ENCODE assay signal across 18 cellular contexts in genomic region chr2:100584811-100585210, GRCh38.
"Had no signal": no experiment of that assay in that cellular context is flagged by ENCODE, and none has a peak within 500 bp of the region (broad histone marks: within the 10 kb centered on the region; RNA-seq: fewer than 3 reads in every experiment).

No MANE protein-coding gene starts in this region.

- H3K27ac ChIP-seq: cardiac muscle cell, lower lobe of right lung, upper lobe of right lung had no signal

- ATAC-seq: lower lobe of right lung, sciatic nerve, upper lobe of right lung had no signal

- DNase-seq: activated CD4-positive, alpha-beta T cell treated with anti-CD3 and anti-CD28 coated beads, Interleukin-2, amount 10 ng/mL, durations not matched to agents 24 days and 14 days; activated CD4-positive, CD25-positive, alpha-beta regulatory T cell; activated naive CD8-positive, alpha-beta T cell treated with anti-CD3 and anti-CD28 coated beads, Interleukin-2, amount 10 ng/mL, durations not matched to agents 7 days and 5 days; amygdala; erythroblast; foreskin melanocyte; glutamatergic neuron; hippocampal formation; lower lobe of right lung; nephron progenitor cell; nucleus accumbens; stimulated activated CD4-positive, alpha-beta T cell treated with anti-CD3 and anti-CD28 coated beads, Interleukin-4, amount 100 ng/mL, for 4 hours; SW 1271 had no signal

- H3K27me3 Mint-ChIP-seq: activated naive CD8-positive, alpha-beta T cell treated with anti-CD3 and anti-CD28 coated beads, Interleukin-2, amount 10 ng/mL, durations not matched to agents 7 days and 5 days had no signal

- FAIRE-seq: keratinocyte, TTC549 had no signal

- H3K4me3 Mint-ChIP-seq: activated CD4-positive, alpha-beta T cell treated with anti-CD3 and anti-CD28 coated beads, Interleukin-2, amount 10 ng/mL, durations not matched to agents 24 days and 14 days; activated naive CD8-positive, alpha-beta T cell treated with anti-CD3 and anti-CD28 coated beads, Interleukin-2, amount 10 ng/mL, durations not matched to agents 7 days and 5 days; nephron progenitor cell had no signal

- H3K27ac Mint-ChIP-seq: activated CD4-positive, alpha-beta T cell treated with anti-CD3 and anti-CD28 coated beads, Interleukin-2, amount 10 ng/mL, durations not matched to agents 24 days and 14 days; nephron progenitor cell had no signal

- H3K36me3 ChIP-seq: cardiac muscle cell, lower lobe of right lung, upper lobe of right lung had no signal

- H3K9me3 ChIP-seq: lower lobe of right lung, upper lobe of right lung had no signal

- H3K4me3 ChIP-seq: cardiac muscle cell, lower lobe of right lung, upper lobe of right lung had no signal

- H3K27me3 ChIP-seq: cardiac muscle cell, upper lobe of right lung had no signal

- H3K9me3 Mint-ChIP-seq: activated CD4-positive, alpha-beta T cell treated with anti-CD3 and anti-CD28 coated beads, Interleukin-2, amount 10 ng/mL, durations not matched to agents 24 days and 14 days had no signal
